Comparison of ENCODE assay signal across 1 cellular context in the genomic region with DNA sequence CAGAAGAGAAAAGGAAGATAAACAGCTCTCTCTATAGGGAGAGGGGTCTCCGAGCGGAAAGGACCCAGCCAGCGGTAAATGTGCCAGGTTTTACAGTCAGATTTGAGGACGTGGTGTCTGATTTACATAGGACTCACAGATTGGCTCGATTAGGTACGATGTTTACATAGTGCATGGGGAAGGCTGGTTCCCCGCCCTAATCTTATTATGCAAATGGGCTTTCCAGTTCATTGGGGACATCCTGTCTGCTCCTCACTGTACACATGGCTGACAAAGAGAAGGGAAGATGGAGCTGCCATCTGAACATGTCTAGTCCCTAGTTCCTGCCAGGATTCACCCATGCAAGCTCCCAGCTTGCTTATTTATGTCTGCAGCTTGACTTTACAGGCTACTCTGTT.
TF ChIP-seq lines count a peak whose summit lies in the region.

No MANE protein-coding gene starts in this region.

TF ChIP-seq in HepG2, 621 proteins besides CTCF, POLR2A, EP300 and RAD21:
- no peak for TF ChIP-seq AHDC1 (CRISPR knock-in tag; IDR thresholded peaks at IDR 0.05; ENCODE audit: borderline replicate concordance)
- TF ChIP-seq ZXDC (CRISPR knock-in tag; IDR thresholded peaks at IDR 0.05): no peak
- TF ChIP-seq SOX5 (CRISPR knock-in tag; IDR thresholded peaks at IDR 0.05; ENCODE audit: borderline replicate concordance): no peak
- TF ChIP-seq ZNF3 (CRISPR knock-in tag; IDR thresholded peaks at IDR 0.05): no peak
- no peak for TF ChIP-seq SRF (IDR thresholded peaks at IDR 0.05; ENCODE audit: low read depth, low read length)
- no peak for TF ChIP-seq NONO (IDR thresholded peaks at IDR 0.05)
- TF ChIP-seq NONO (CRISPR knock-in tag; conservative IDR thresholded peaks at IDR 0.05): no peak
- TF ChIP-seq REL (CRISPR knock-in tag; conservative IDR thresholded peaks at IDR 0.05): no peak
- no peak for TF ChIP-seq PHF8 (CRISPR knock-in tag; IDR thresholded peaks at IDR 0.05)
- TF ChIP-seq TAF15 (IDR thresholded peaks at IDR 0.05; ENCODE audit: low read depth, low read length, poor library complexity, severe bottlenecking): no peak
- TF ChIP-seq, protein P1, sequence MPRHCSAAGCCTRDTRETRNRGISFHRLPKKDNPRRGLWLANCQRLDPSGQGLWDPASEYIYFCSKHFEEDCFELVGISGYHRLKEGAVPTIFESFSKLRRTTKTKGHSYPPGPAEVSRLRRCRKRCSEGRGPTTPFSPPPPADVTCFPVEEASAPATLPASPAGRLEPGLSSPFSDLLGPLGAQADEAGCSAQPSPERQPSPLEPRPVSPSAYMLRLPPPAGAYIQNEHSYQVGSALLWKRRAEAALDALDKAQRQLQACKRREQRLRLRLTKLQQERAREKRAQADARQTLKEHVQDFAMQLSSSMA (CRISPR knock-in tag; IDR thresholded peaks at IDR 0.05): no peak
- TF ChIP-seq LBX2 (CRISPR knock-in tag; IDR thresholded peaks at IDR 0.05; ENCODE audit: borderline replicate concordance): no peak
- no peak for TF ChIP-seq MEIS2 (CRISPR knock-in tag; IDR thresholded peaks at IDR 0.05)
- TF ChIP-seq MYNN (CRISPR knock-in tag; IDR thresholded peaks at IDR 0.05; ENCODE audit: low read depth): no peak
- TF ChIP-seq IRF9 (CRISPR knock-in tag; IDR thresholded peaks at IDR 0.05; ENCODE audit: borderline replicate concordance): no peak
- no peak for TF ChIP-seq SKI (IDR thresholded peaks at IDR 0.05; ENCODE audit: partially characterized antibody)
- TF ChIP-seq SP5 (CRISPR knock-in tag; IDR thresholded peaks at IDR 0.05; ENCODE audit: borderline replicate concordance, low read depth): no peak
